ENCODE assay signal across 10 cellular contexts in the genomic region with DNA sequence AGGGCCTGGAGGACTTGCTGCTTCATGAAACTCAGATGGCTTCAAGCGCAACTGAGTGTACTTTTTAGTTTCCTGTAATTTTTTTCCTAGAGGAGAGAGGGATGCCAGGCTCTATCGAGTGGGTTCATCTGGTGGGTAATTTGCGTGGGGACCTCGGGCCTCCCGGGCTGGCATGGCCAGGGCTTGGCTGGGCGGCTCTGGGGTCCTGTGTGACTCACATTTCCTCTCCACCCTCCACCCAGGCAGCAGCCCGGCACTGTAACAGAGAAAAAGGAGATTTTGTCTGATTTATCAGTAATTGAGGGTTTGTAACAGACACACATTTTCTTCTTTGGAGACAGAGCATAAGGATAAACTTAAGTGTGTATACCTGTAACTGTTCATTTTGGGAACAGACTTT.
DNase-seq lines count a peak whose midpoint lies in the region; ATAC-seq, FAIRE-seq and TF ChIP-seq lines count a peak whose summit lies in the region.
"Had no signal": no experiment of that assay in that cellular context is flagged by ENCODE, and none has a peak within 500 bp of the region (broad histone marks: within the 10 kb centered on the region; RNA-seq: fewer than 3 reads in every experiment).

No MANE protein-coding gene starts in this region.

- no peak for FAIRE-seq in pancreas (lab: Jason Lieb, UNC)
- FAIRE-seq: G401.6 had no signal

- H3K36me3 ChIP-seq in MM.1S (replicated peaks; ENCODE audit: insufficient read depth, low read length) (no peaks in the 10 kb centered on the region), pancreas (no peaks in the 10 kb centered on the region)
- H3K36me3 ChIP-seq: SJCRH30 had no signal

- peak overlapping the region; percentile 15; the same call in 1 of the 2 replicates for H3K27ac ChIP-seq in MM.1S (ENCODE audit: low read length)
- no peak overlapping the region for H3K27ac ChIP-seq in pancreas
- H3K27ac ChIP-seq: SJCRH30 had no signal

- no peak overlapping the region for H2AFZ ChIP-seq in MM.1S (ENCODE audit: low read length)

- H3K9me3 ChIP-seq in MM.1S (replicated peaks; ENCODE audit: insufficient read depth, low read length) (no peaks in the 10 kb centered on the region), pancreas (no peaks in the 10 kb centered on the region)
- H3K9me3 ChIP-seq: SJCRH30 had no signal

- no peak overlapping the region for H3K9ac ChIP-seq in MM.1S (ENCODE audit: low read length)

- H3K4me3 ChIP-seq in MM.1S (ENCODE audit: low read length) (no peak overlapping the region), pancreas (no peak overlapping the region)
- H3K4me3 ChIP-seq: SJCRH30 had no signal

- no peaks in the 10 kb centered on the region for H3K79me2 ChIP-seq in MM.1S (ENCODE audit: low read length)

- H3F3A ChIP-seq in MM.1S (ENCODE audit: insufficient read depth, low read length): no peaks in the 10 kb centered on the region

- TF ChIP-seq CTCF in GM13976 (IDR thresholded peaks at IDR 0.05; ENCODE audit: borderline replicate concordance, control extremely low read depth, extremely low read depth, insufficient read depth, missing control alignments): no peak
- no peak for TF ChIP-seq CTCF in MM.1S (IDR thresholded peaks at IDR 0.05; ENCODE audit: low read length)
- no peak for TF ChIP-seq CTCF in pancreas (IDR thresholded peaks at IDR 0.05)

- in situ Hi-C loops in GM13976 (cut with MboI; ENCODE audit: low sequenced_read_pairs, unreplicated experiment): no loop called here

- H3K4me1 ChIP-seq in MM.1S (ENCODE audit: low read length) (no peaks in the 10 kb centered on the region), pancreas (no peaks in the 10 kb centered on the region)

- intact Hi-C loops in pancreas (cut with DNase I): no loop called here

- H3K4me2 ChIP-seq in MM.1S (ENCODE audit: low read depth, low read length): no peak overlapping the region

- DNase-seq in GM13976 (ENCODE audit: low spot score) (peak; percentile 62), MM.1S (no peak), islet precursor cell (peak; percentile 78), pancreas (no peak), GDM1 (lab: John Stamatoyannopoulos, UW) (no peak), NCI-H748 treated with DMSO at 0.1 percent for 48 hours (lab: John Stamatoyannopoulos, UW) (no peak)
- DNase-seq in effector CD4-positive, alpha-beta T cell: no peak
- DNase-seq: SJCRH30 had no signal

- no peaks in the 10 kb centered on the region for H4K20me1 ChIP-seq in MM.1S (ENCODE audit: insufficient read depth, low read length)

- H3K9me2 ChIP-seq in MM.1S (replicated peaks; ENCODE audit: insufficient read depth, low read length): no peaks in the 10 kb centered on the region

- WGBS in pancreas, 2 donors: 85 to 87% methylated on average over 7 of the region's 7 CpGs

- H3K27me3 ChIP-seq in MM.1S (replicated peaks; ENCODE audit: insufficient read depth, low read length) (no peaks in the 10 kb centered on the region), pancreas (no peaks in the 10 kb centered on the region)
- H3K27me3 ChIP-seq: SJCRH30 had no signal

- ATAC-seq in GM21423 (IDR thresholded peaks at IDR 0.05; ENCODE audit: unreplicated experiment) (peak; percentile 19), pancreas (no peak)

Comparison
In these comparisons a context has a peak if more than half of its experiments do, and no peak if none do; other contexts are left out.
1. DNase-seq: peak in GM13976 (single experiment) and islet precursor cell (single experiment); none in MM.1S (single experiment), pancreas (0 of 6), GDM1 (single experiment), NCI-H748 treated with DMSO at 0.1 percent for 48 hours (single experiment) and effector CD4-positive, alpha-beta T cell (single experiment).